Comparison of ENCODE assay signal across 31 cellular contexts in the genomic region with DNA sequence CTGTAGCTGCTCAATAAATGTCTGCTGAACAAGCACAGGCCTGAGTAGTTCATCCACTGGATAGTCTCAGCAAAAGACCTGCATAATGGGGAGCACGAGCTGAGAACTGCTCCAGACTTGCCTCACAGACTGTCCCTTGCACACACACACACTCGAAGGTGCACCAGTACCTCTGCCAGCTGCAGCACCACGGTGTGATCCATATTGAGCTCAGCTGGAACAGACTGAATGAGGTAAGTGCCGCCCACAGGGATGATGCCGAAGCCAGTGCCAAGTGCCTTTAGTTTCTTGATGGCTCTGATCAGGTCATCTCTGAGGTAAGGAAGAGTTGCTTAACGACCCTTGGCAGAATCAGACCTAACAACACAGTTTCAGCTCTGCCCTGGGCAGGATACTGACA. TPM values are rescaled to one million over a fixed set of nuclear protein-coding genes. Genes with fewer than 3 reads are reported as not detected.
DNase-seq lines count a peak whose midpoint lies in the region; ATAC-seq and TF ChIP-seq lines count a peak whose summit lies in the region.
"Had no signal": no experiment of that assay in that cellular context is flagged by ENCODE, and none has a peak within 500 bp of the region (broad histone marks: within the 10 kb centered on the region; RNA-seq: fewer than 3 reads in every experiment).

No MANE protein-coding gene starts in this region.

- H3K27ac ChIP-seq in Panc1 (ENCODE audit: low read length) = no peak overlapping the region
- H3K27ac ChIP-seq: lower lobe of right lung, parathyroid adenoma, right atrium auricular region, SJCRH30, vagina had no signal

- intact Hi-C loops in Panc1 (cut with micrococcal nuclease; ENCODE audit: unreplicated experiment) = loop anchor here (5.0 kb wide), 1 partner anchor 99 kb away; no protein-coding TSS in a partner anchor
- intact Hi-C loops in left colon (cut with DNase I, micrococcal nuclease) = no loop called here

- no peaks in the 10 kb centered on the region for H3K27me3 Mint-ChIP-seq in activated naive CD4-positive, alpha-beta T cell treated with anti-CD3 and anti-CD28 coated beads, Interleukin-2, amount 10 ng/mL, durations not matched to agents 7 days and 5 days
- H3K27me3 Mint-ChIP-seq: activated naive CD8-positive, alpha-beta T cell; central memory CD8-positive, alpha-beta T cell had no signal

- no peaks in the 10 kb centered on the region for H3K27me3 ChIP-seq in Panc1 (ENCODE audit: control insufficient read depth, insufficient read depth, low read length)
- H3K27me3 ChIP-seq: BE2C, right atrium auricular region, SJCRH30, vagina had no signal

- H3K36me3 ChIP-seq in Panc1 (ENCODE audit: control insufficient read depth, insufficient read depth, low read length) = peaks cover 44% of the 10 kb centered on the region

- DNase-seq in activated naive CD4-positive, alpha-beta T cell treated with anti-CD3 and anti-CD28 coated beads, Interleukin-2, amount 10 ng/mL, durations not matched to agents 7 days and 5 days = no peak
- DNase-seq in activated naive CD4-positive, alpha-beta T cell treated with anti-CD3 and anti-CD28 coated beads, Interleukin-2, amount 50 U/mL, for 16 hours = no peak
- DNase-seq in Panc1 (ENCODE audit: low read depth, low spot score) (no peak), left colon (no peak), MV-4-11 (lab: John Stamatoyannopoulos, UW) (no peak)
- DNase-seq: activated CD8-positive, alpha-beta memory T cell treated with anti-CD3 and anti-CD28 coated beads for 24 hours; activated T-cell treated with anti-CD3 and anti-CD28 coated beads, Interleukin-2, amount 50 U/mL, for 4 hours; BE2C; dermis blood vessel endothelial cell; GDM1; H9; kidney; lower lobe of right lung; NCI-H1048; NCI-H1694 treated with DMSO at 0.1 percent for 48 hours; NCI-H524 treated with DMSO at 0.1 percent for 48 hours; nephron progenitor cell; NK-92 treated with Interleukin-12 subunit alpha and Interleukin-12 subunit beta, amount 100 ng/mL, for 24 hours; SJCRH30; stimulated activated CD4-positive, alpha-beta T cell treated with anti-CD3 and anti-CD28 coated beads, Interleukin-4, amount 100 ng/mL, for 1 hour; stimulated activated naive CD4-positive, alpha-beta T cell treated with Interleukin-2 at 50 U/mL for 16 hours had no signal

- no peak overlapping the region for H3K4me3 ChIP-seq in Panc1 (ENCODE audit: low read depth in 2 of 2, low read length in 2 of 2)
- H3K4me3 ChIP-seq: lower lobe of right lung, right atrium auricular region, SJCRH30, vagina had no signal

- TF ChIP-seq CTCF in Panc1 (IDR thresholded peaks at IDR 0.05) = no peak

- CTCF ChIA-PET in activated naive CD4-positive, alpha-beta T cell treated with anti-CD3 and anti-CD28 coated beads, Interleukin-2, amount 10 ng/mL, durations not matched to agents 7 days and 5 days (lab: Charles Lee) = no interaction called here
- CTCF ChIA-PET in Panc1 (lab: Charles Lee) = interaction anchor here (0.6 to 1.7 kb wide), 2 partner anchors 98 to 100 kb away, joined by 4 to 6 read pairs; no protein-coding TSS in a partner anchor

- H3K4me1 Mint-ChIP-seq in activated naive CD4-positive, alpha-beta T cell treated with anti-CD3 and anti-CD28 coated beads, Interleukin-2, amount 10 ng/mL, durations not matched to agents 7 days and 5 days = no peaks in the 10 kb centered on the region
- H3K4me1 Mint-ChIP-seq: H9 had no signal

- H3K27ac Mint-ChIP-seq in activated naive CD4-positive, alpha-beta T cell treated with anti-CD3 and anti-CD28 coated beads, Interleukin-2, amount 10 ng/mL, durations not matched to agents 7 days and 5 days = peak overlapping the region; percentile 28
- H3K27ac Mint-ChIP-seq: activated naive CD8-positive, alpha-beta T cell; nephron progenitor cell had no signal

- BruUV-seq in Panc1 (replicated peaks; lab: Mats Ljungman, UMichigan) = no TSS peak

- ATAC-seq in Panc1 (peak; percentile 15; the same call in 1 of the 2 replicates), left colon (peak; percentile 7), GM21526 (IDR thresholded peaks at IDR 0.05; ENCODE audit: low FRiP score, unreplicated experiment) (no peak)
- ATAC-seq: lower lobe of right lung had no signal

- no peaks in the 10 kb centered on the region for H3K9me3 Mint-ChIP-seq in activated naive CD4-positive, alpha-beta T cell treated with anti-CD3 and anti-CD28 coated beads, Interleukin-2, amount 10 ng/mL, durations not matched to agents 7 days and 5 days
- H3K9me3 Mint-ChIP-seq: activated T-cell treated with anti-CD3 and anti-CD28 coated beads, Interleukin-2, amount 50 U/mL, for 4 hours; central memory CD8-positive, alpha-beta T cell; H9; nephron progenitor cell had no signal

- H3K4me1 ChIP-seq in Panc1 (ENCODE audit: control insufficient read depth, insufficient read depth, low read length) = peaks cover 9% of the 10 kb centered on the region
- H3K4me1 ChIP-seq: lower lobe of right lung, parathyroid adenoma, SJCRH30, vagina had no signal

- in situ Hi-C loops in Panc1 (cut with HindIII; ENCODE audit: low pct_unique_long_range_greater_than_20kb, low sequenced_read_pairs) = no loop called here

- peaks cover 60% of the 10 kb centered on the region for H3K36me3 Mint-ChIP-seq in activated naive CD4-positive, alpha-beta T cell treated with anti-CD3 and anti-CD28 coated beads, Interleukin-2, amount 10 ng/mL, durations not matched to agents 7 days and 5 days

- no peaks in the 10 kb centered on the region for H3K9me3 ChIP-seq in Panc1 (ENCODE audit: control insufficient read depth, insufficient read depth, low read depth, low read length)
- H3K9me3 ChIP-seq: BE2C, lower lobe of right lung, right atrium auricular region, SJCRH30, vagina had no signal

- POLR2A ChIA-PET in Panc1 (lab: Charles Lee) = interaction anchor here (0.5 to 0.6 kb wide), 2 partner anchors 32 to 47 kb away, joined by 3 to 8 read pairs; no protein-coding TSS in a partner anchor

- no peak overlapping the region for H3K4me3 Mint-ChIP-seq in activated naive CD4-positive, alpha-beta T cell treated with anti-CD3 and anti-CD28 coated beads, Interleukin-2, amount 10 ng/mL, durations not matched to agents 7 days and 5 days
- H3K4me3 Mint-ChIP-seq: activated naive CD8-positive, alpha-beta T cell; activated T-cell treated with anti-CD3 and anti-CD28 coated beads, Interleukin-2, amount 50 U/mL, for 4 hours; central memory CD8-positive, alpha-beta T cell; H9; nephron progenitor cell had no signal

RNA-seq across cellular contexts. Expression of a gene that starts 11.6 kb away (rescaled TPM):
- total RNA-seq in Panc1 (2021; ENCODE audit: unreplicated experiment) = 371 TPM
- 299 TPM for polyA plus RNA-seq in Panc1 (2012; ENCODE audit: insufficient read length)
- 100 to 1,000 TPM; 101 to 123 TPM for total RNA-seq in left colon

RNA-seq across cellular contexts. Expression of a gene that starts 24.8 kb away (rescaled TPM):
- total RNA-seq in Panc1 (2021; ENCODE audit: unreplicated experiment) (223 TPM), left colon (10 to 100 TPM; 65.7 to 65.8 TPM)
- 149 TPM for polyA plus RNA-seq in Panc1 (2012; ENCODE audit: insufficient read length)

RNA-seq across cellular contexts. Expression of a gene that starts 35.4 kb away (rescaled TPM):
- 0.77 TPM for total RNA-seq in Panc1 (2021; ENCODE audit: unreplicated experiment)
- polyA plus RNA-seq in Panc1 (2012; ENCODE audit: insufficient read length) = 1.6 TPM
- not detected for total RNA-seq in left colon
- total RNA-seq: activated T-cell treated with anti-CD3 and anti-CD28 coated beads, Interleukin-2, amount 50 U/mL, for 4 hours; dermis blood vessel endothelial cell; glomerular endothelial cell; H9; kidney; LHCN-M2; lower lobe of right lung; mononuclear cell; right atrium auricular region; T-helper 1 cell treated with Interleukin-12 subunit alpha and Interleukin-12 subunit beta and Interleukin-4 antibody, amounts not matched to agents 30 ng/mL and 1 ng/mL, for 36 hours; vagina had no signal

RNA-seq across cellular contexts. Expression of a gene that starts 40.4 kb away (rescaled TPM):
- total RNA-seq in Panc1 (2021; ENCODE audit: unreplicated experiment) (296 TPM), left colon (100 to 1,000 TPM; 180 to 246 TPM)
- 413 TPM for polyA plus RNA-seq in Panc1 (2012; ENCODE audit: insufficient read length)
